27 cellular contexts compared by ENCODE assay signal in genomic region chr19:776549-776948, GRCh38. TPM values are rescaled to one million over a fixed set of nuclear protein-coding genes. Genes with fewer than 3 reads are reported as not detected.
"Had no signal": no experiment of that assay in that cellular context is flagged by ENCODE, and none has a peak within 500 bp of the region (broad histone marks: within the 10 kb centered on the region; RNA-seq: fewer than 3 reads in every experiment).

No MANE protein-coding gene starts in this region.

- H3K27ac Mint-ChIP-seq: activated CD4-positive, alpha-beta memory T cell treated with anti-CD3 and anti-CD28 coated beads, Interleukin-2, amount 10 ng/mL, durations not matched to agents 7 days and 5 days; activated CD8-positive, alpha-beta memory T cell treated with anti-CD3 and anti-CD28 coated beads, Interleukin-2, amount 10 ng/mL, durations not matched to agents 7 days and 5 days; activated naive CD8-positive, alpha-beta T cell treated with anti-CD3 and anti-CD28 coated beads for 36 hours; memory B cell; naive thymus-derived CD4-positive, alpha-beta T cell; stimulated activated naive B cell treated with anti-CD40 and anti-IgM and Interleukin-4, amounts not matched to agents 10 μg/mL and 1 μg/mL and 100 μg/mL, for 72 hours; WTC11 had no signal

- H3K4me3 Mint-ChIP-seq: activated CD4-positive, alpha-beta memory T cell treated with anti-CD3 and anti-CD28 coated beads, Interleukin-2, amount 10 ng/mL, durations not matched to agents 7 days and 5 days; activated CD8-positive, alpha-beta memory T cell treated with anti-CD3 and anti-CD28 coated beads, Interleukin-2, amount 10 ng/mL, durations not matched to agents 7 days and 5 days; activated naive CD8-positive, alpha-beta T cell treated with anti-CD3 and anti-CD28 coated beads for 36 hours; memory B cell; naive thymus-derived CD4-positive, alpha-beta T cell; stimulated activated naive B cell treated with anti-CD40 and anti-IgM and Interleukin-4, amounts not matched to agents 10 μg/mL and 1 μg/mL and 100 μg/mL, for 72 hours; WTC11 had no signal

- DNase-seq: activated CD4-positive, alpha-beta memory T cell treated with anti-CD3 and anti-CD28 coated beads, Interleukin-2, amount 10 ng/mL, durations not matched to agents 7 days and 5 days; activated CD4-positive, alpha-beta T cell treated with anti-CD3 and anti-CD28 coated beads for 48 hours; activated CD8-positive, alpha-beta memory T cell treated with anti-CD3 and anti-CD28 coated beads, Interleukin-2, amount 10 ng/mL, durations not matched to agents 7 days and 5 days; activated naive CD4-positive, alpha-beta T cell; activated naive CD8-positive, alpha-beta T cell treated with anti-CD3 and anti-CD28 coated beads for 36 hours; amniotic stem cell; body of pancreas; dorsolateral prefrontal cortex; foreskin melanocyte; head of caudate nucleus; kidney; naive thymus-derived CD4-positive, alpha-beta T cell; sigmoid colon; stimulated activated CD4-positive, alpha-beta T cell treated with anti-CD3 and anti-CD28 coated beads, Interleukin-4, amount 100 ng/mL, for 4 hours; stimulated activated naive B cell treated with anti-CD40 and anti-IgM and Interleukin-4, amounts not matched to agents 10 μg/mL and 1 μg/mL and 100 μg/mL, for 72 hours; thyroid gland had no signal

- H3K4me1 ChIP-seq: sigmoid colon had no signal

- H2AFZ ChIP-seq: parathyroid adenoma had no signal

- H3K9me3 Mint-ChIP-seq: activated CD4-positive, alpha-beta memory T cell treated with anti-CD3 and anti-CD28 coated beads, Interleukin-2, amount 10 ng/mL, durations not matched to agents 7 days and 5 days; activated naive CD8-positive, alpha-beta T cell treated with anti-CD3 and anti-CD28 coated beads for 36 hours; memory B cell; WTC11 had no signal

- H3K27ac ChIP-seq: body of pancreas, dorsolateral prefrontal cortex, epithelial cell of prostate, parathyroid adenoma, sigmoid colon, thyroid gland had no signal

- H3K9ac ChIP-seq: parathyroid adenoma had no signal

- H3K27me3 ChIP-seq: body of pancreas, thyroid gland had no signal

- H3K36me3 ChIP-seq: sigmoid colon, thyroid gland had no signal

- ATAC-seq: activated CD8-positive, alpha-beta memory T cell treated with anti-CD3 and anti-CD28 coated beads, Interleukin-2, amount 10 ng/mL, durations not matched to agents 7 days and 5 days; body of pancreas; naive thymus-derived CD4-positive, alpha-beta T cell; stimulated activated naive B cell treated with anti-CD40 and anti-IgM and Interleukin-4, amounts not matched to agents 10 μg/mL and 1 μg/mL and 100 μg/mL, for 72 hours; WTC11 had no signal

- H3K4me3 ChIP-seq: body of pancreas, dorsolateral prefrontal cortex, sigmoid colon, thyroid gland had no signal

- H3K9me3 ChIP-seq: body of pancreas, sigmoid colon, thyroid gland had no signal

- H3K4me1 Mint-ChIP-seq: activated CD4-positive, alpha-beta memory T cell treated with anti-CD3 and anti-CD28 coated beads, Interleukin-2, amount 10 ng/mL, durations not matched to agents 7 days and 5 days; activated CD8-positive, alpha-beta memory T cell treated with anti-CD3 and anti-CD28 coated beads, Interleukin-2, amount 10 ng/mL, durations not matched to agents 7 days and 5 days; activated naive CD8-positive, alpha-beta T cell treated with anti-CD3 and anti-CD28 coated beads for 36 hours; memory B cell; naive thymus-derived CD4-positive, alpha-beta T cell; stimulated activated naive B cell treated with anti-CD40 and anti-IgM and Interleukin-4, amounts not matched to agents 10 μg/mL and 1 μg/mL and 100 μg/mL, for 72 hours had no signal

- H3K36me3 Mint-ChIP-seq: activated CD8-positive, alpha-beta memory T cell treated with anti-CD3 and anti-CD28 coated beads, Interleukin-2, amount 10 ng/mL, durations not matched to agents 7 days and 5 days; activated naive CD8-positive, alpha-beta T cell treated with anti-CD3 and anti-CD28 coated beads for 36 hours; memory B cell; naive thymus-derived CD4-positive, alpha-beta T cell; stimulated activated naive B cell treated with anti-CD40 and anti-IgM and Interleukin-4, amounts not matched to agents 10 μg/mL and 1 μg/mL and 100 μg/mL, for 72 hours; WTC11 had no signal

RNA-seq across cellular contexts. Expression of gene MISP, which starts 25.6 kb away (rescaled TPM):
- total RNA-seq: activated CD4-positive, alpha-beta memory T cell treated with anti-CD3 and anti-CD28 coated beads, Interleukin-2, amount 10 ng/mL, durations not matched to agents 7 days and 5 days; activated CD8-positive, alpha-beta memory T cell treated with anti-CD3 and anti-CD28 coated beads, Interleukin-2, amount 10 ng/mL, durations not matched to agents 7 days and 5 days; cardiac septum; fibroblast of lung; naive thymus-derived CD4-positive, alpha-beta T cell; subcutaneous adipose tissue; T-helper 2 cell treated with Interferon-gamma antibody and Interleukin-4, amounts not matched to agents 100 ng/mL and 5 ng/mL, for 36 hours had no signal
- polyA plus RNA-seq: fibroblast of lung; naive thymus-derived CD4-positive, alpha-beta T cell had no signal

RNA-seq across cellular contexts. Expression of gene PLPPR3, which starts 45.2 kb away (rescaled TPM):
- total RNA-seq: activated CD4-positive, alpha-beta memory T cell treated with anti-CD3 and anti-CD28 coated beads, Interleukin-2, amount 10 ng/mL, durations not matched to agents 7 days and 5 days; activated CD8-positive, alpha-beta memory T cell treated with anti-CD3 and anti-CD28 coated beads, Interleukin-2, amount 10 ng/mL, durations not matched to agents 7 days and 5 days; activated naive CD8-positive, alpha-beta T cell treated with anti-CD3 and anti-CD28 coated beads for 36 hours; body of pancreas; cardiac septum; kidney; naive thymus-derived CD4-positive, alpha-beta T cell; sigmoid colon; subcutaneous adipose tissue; T-helper 2 cell treated with Interferon-gamma antibody and Interleukin-4, amounts not matched to agents 100 ng/mL and 5 ng/mL, for 36 hours; thyroid gland had no signal
- polyA plus RNA-seq: liver; naive thymus-derived CD4-positive, alpha-beta T cell had no signal

RNA-seq across cellular contexts. Expression of gene AZU1, which starts 51.1 kb away (rescaled TPM):
- total RNA-seq: activated CD4-positive, alpha-beta memory T cell treated with anti-CD3 and anti-CD28 coated beads, Interleukin-2, amount 10 ng/mL, durations not matched to agents 7 days and 5 days; activated CD8-positive, alpha-beta memory T cell treated with anti-CD3 and anti-CD28 coated beads, Interleukin-2, amount 10 ng/mL, durations not matched to agents 7 days and 5 days; activated naive CD8-positive, alpha-beta T cell treated with anti-CD3 and anti-CD28 coated beads for 36 hours; mucosa of gallbladder; T-helper 2 cell treated with Interferon-gamma antibody and Interleukin-4, amounts not matched to agents 100 ng/mL and 5 ng/mL, for 36 hours; thyroid gland; urinary bladder had no signal
- polyA plus RNA-seq: fibroblast of lung; naive thymus-derived CD4-positive, alpha-beta T cell had no signal
